ENCODE assay signal across 1 cellular context in genomic region chr11:64713031-64713780, GRCh38.
A peak's percentile ranks its signal among the peaks of the same experiment; 100 is the strongest.
TF ChIP-seq lines count a peak whose summit lies in the region.

No MANE protein-coding gene starts in this region.

TF ChIP-seq in GM12878, 131 proteins besides CTCF, POLR2A, EP300 and RAD21:
- TF ChIP-seq HDAC6 (IDR thresholded peaks at IDR 0.05; ENCODE audit: unreplicated experiment) (peak; percentile 81), SUZ12 (IDR thresholded peaks at IDR 0.05; ENCODE audit: unreplicated experiment) (peak; percentile 77), ZNF24 (IDR thresholded peaks at IDR 0.05) (no peak)
